11 cellular contexts compared by ENCODE assay signal in the genomic region with DNA sequence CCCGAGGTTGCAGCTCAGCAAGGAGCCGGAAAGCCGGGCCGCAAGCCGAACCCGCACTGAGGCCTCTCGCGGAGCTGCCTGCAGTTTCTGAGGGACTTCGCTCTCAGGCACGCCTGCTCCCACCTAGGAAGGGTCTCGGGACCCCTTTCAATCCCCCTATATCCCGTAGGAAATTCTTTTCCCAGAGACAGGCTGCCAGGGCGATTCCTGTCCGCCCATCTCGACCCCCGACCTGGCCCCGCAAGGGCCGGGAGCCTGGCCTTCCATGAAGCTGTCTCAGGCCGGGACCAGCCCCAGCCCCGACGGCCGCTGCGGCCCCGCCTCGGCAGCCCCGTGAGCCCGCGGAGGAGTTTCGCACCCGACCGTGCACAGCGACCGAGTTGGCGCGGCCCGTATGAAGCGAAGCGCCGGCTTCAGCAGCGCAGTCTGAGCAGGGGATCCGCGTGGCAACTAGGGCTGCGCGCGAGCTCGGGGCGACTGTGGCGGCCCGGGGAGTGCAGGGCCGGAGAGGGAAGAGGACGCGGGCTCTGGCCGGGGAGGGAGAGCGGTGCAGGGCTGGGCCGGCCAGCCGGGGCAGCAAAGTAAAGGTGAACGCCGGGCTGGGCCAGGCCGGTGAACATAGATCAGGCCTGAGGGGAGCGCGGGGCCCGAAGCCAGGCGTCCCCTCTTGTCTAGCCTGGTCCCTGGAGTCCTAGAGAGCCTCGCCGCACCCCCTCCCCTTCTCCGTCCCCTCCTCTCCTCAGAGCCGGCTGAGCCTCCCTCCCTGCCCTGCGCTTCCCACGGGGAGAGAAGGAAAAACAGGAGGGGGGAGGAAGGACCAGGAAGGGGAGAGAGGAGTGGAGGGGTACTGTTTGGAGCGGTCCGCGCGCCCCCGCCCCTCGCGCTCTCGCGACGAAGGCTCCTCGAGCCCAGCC. TPM values are rescaled to one million over a fixed set of nuclear protein-coding genes. Genes with fewer than 3 reads are reported as not detected.
DNase-seq lines count a peak whose midpoint lies in the region; ATAC-seq and TF ChIP-seq lines count a peak whose summit lies in the region.
"Had no signal": no experiment of that assay in that cellular context is flagged by ENCODE, and none has a peak within 500 bp of the region (broad histone marks: within the 10 kb centered on the region; RNA-seq: fewer than 3 reads in every experiment).

No MANE protein-coding gene starts in this region.

- H3K36me3 Mint-ChIP-seq in glutamatergic neuron (ENCODE audit: unreplicated experiment): no peaks in the 10 kb centered on the region

- H3K36me3 ChIP-seq in smooth muscle cell (ENCODE audit: low read depth): no peaks in the 10 kb centered on the region

- peaks cover 6% of the 10 kb centered on the region for H3K4me1 Mint-ChIP-seq in glutamatergic neuron (ENCODE audit: low read depth, unreplicated experiment)

- no peak overlapping the region for H3K4me3 ChIP-seq in smooth muscle cell
- H3K4me3 ChIP-seq: PC-9 had no signal

- H3K79me2 ChIP-seq in smooth muscle cell (ENCODE audit: low read depth): no peaks in the 10 kb centered on the region

- H3K4me2 ChIP-seq in smooth muscle cell: peak overlapping the region; percentile 45
- H3K4me2 ChIP-seq: PC-9 had no signal

- no peak overlapping the region for H3K27ac ChIP-seq in smooth muscle cell (ENCODE audit: low read depth)
- H3K27ac ChIP-seq: PC-9 had no signal

- peaks cover 10% of the 10 kb centered on the region for H3K9me3 Mint-ChIP-seq in glutamatergic neuron (ENCODE audit: unreplicated experiment)

- H3F3A ChIP-seq in smooth muscle cell (ENCODE audit: low read depth): no peaks in the 10 kb centered on the region

- H3K27ac Mint-ChIP-seq in glutamatergic neuron (ENCODE audit: unreplicated experiment): no peak overlapping the region

- H3K27me3 Mint-ChIP-seq in glutamatergic neuron (ENCODE audit: unreplicated experiment): peaks cover 25% of the 10 kb centered on the region

- H3K27me3 ChIP-seq in smooth muscle cell (ENCODE audit: low read depth): peaks cover 100% of the 10 kb centered on the region

- ATAC-seq in HG02623 (IDR thresholded peaks at IDR 0.05; ENCODE audit: unreplicated experiment) (no peak), GM19351 (IDR thresholded peaks at IDR 0.05; ENCODE audit: unreplicated experiment) (no peak)

- H3K9me3 ChIP-seq in smooth muscle cell (replicated peaks; ENCODE audit: low read depth): no peaks in the 10 kb centered on the region

- DNase-seq in NCI-H748 (lab: John Stamatoyannopoulos, UW; ENCODE audit: unreplicated experiment) (peak; percentile 58), NCI-H748 treated with DMSO at 0.1 percent for 48 hours (lab: John Stamatoyannopoulos, UW) (no peak), RPMI8226 (peak; percentile 44), glutamatergic neuron (peak; percentile 40), smooth muscle cell (lab: John Stamatoyannopoulos, UW; ENCODE audit: unreplicated experiment) (no peak), NCI-H446 treated with DMSO at 0.1 percent for 48 hours (lab: John Stamatoyannopoulos, UW) (no peak)
- DNase-seq: activated gamma-delta T cell treated with Interleukin-2 at 50 U/mL for 16 hours, hippocampal formation, PC-9 had no signal

- 4% methylated on average over 59 of the region's 80 CpGs for WGBS in smooth muscle cell (ENCODE audit: low lambda C conversion rate)

- TF ChIP-seq CTCF in glutamatergic neuron (IDR thresholded peaks at IDR 0.05; ENCODE audit: partially characterized antibody, unreplicated experiment) (no peak), smooth muscle cell (IDR thresholded peaks at IDR 0.05; ENCODE audit: borderline replicate concordance, insufficient read depth, poor library complexity, severe bottlenecking) (no peak)

- peaks cover 7% of the 10 kb centered on the region for H4K20me1 ChIP-seq in smooth muscle cell (ENCODE audit: low read depth)

- H3K9ac ChIP-seq in smooth muscle cell (ENCODE audit: low read depth): no peak overlapping the region

- H3K4me1 ChIP-seq in smooth muscle cell (ENCODE audit: low read depth): peaks cover 47% of the 10 kb centered on the region

- H3K4me3 Mint-ChIP-seq in glutamatergic neuron (ENCODE audit: unreplicated experiment): peak overlapping the region; percentile 20

- no peak overlapping the region for H2AFZ ChIP-seq in smooth muscle cell (ENCODE audit: low read depth)
- H2AFZ ChIP-seq: PC-9 had no signal

RNA-seq across cellular contexts. Expression of gene PRDM12, which starts 0.9 kb away (rescaled TPM):
- total RNA-seq in glutamatergic neuron (ENCODE audit: unreplicated experiment): 0.98 TPM
- total RNA-seq in smooth muscle cell: not detected in 2 replicates
- 0.12 TPM in 1 of 2 replicates, not detected in the other for polyA plus RNA-seq in smooth muscle cell

RNA-seq across cellular contexts. Expression of gene EXOSC2, which starts 30.1 kb away (rescaled TPM):
- total RNA-seq in glutamatergic neuron (ENCODE audit: unreplicated experiment): 43.3 TPM
- 12.1 and 14.7 TPM in 2 replicates for total RNA-seq in smooth muscle cell
- 15.8 and 17.3 TPM in 2 replicates for polyA plus RNA-seq in smooth muscle cell

Comparison
In these comparisons a context has a peak if more than half of its experiments do, and no peak if none do; other contexts are left out.
1. DNase-seq: peak in NCI-H748 (single experiment), RPMI8226 (single experiment) and glutamatergic neuron (single experiment); none in NCI-H748 treated with DMSO at 0.1 percent for 48 hours (single experiment), smooth muscle cell (single experiment) and NCI-H446 treated with DMSO at 0.1 percent for 48 hours (single experiment).